In the genomic region with DNA sequence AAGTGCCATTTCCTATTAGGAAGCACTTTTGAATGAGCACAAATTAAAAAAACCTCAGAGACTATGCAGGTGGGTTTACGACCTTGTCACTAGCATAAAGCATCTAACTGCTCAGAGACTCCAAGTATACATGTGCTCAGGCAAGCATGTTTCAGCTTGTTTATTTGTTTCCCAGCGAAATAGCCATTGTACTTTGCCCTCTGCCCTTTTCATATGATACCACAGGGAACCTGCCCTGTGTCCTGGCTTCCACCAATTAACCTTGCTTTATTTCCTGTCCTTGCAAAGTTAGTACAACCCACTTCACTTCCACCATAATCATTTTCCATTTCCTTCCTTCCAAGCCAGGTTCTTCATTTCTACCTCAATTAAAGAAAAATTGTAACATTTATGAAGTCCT, we compare ENCODE assay signal across 1 cellular context.
A peak's percentile ranks its signal among the peaks of the same experiment; 100 is the strongest.
TF ChIP-seq lines count a peak whose summit lies in the region.

No MANE protein-coding gene starts in this region.

TF ChIP-seq in liver, 16 proteins besides CTCF, POLR2A, EP300 and RAD21 (continued from another document):
- TF ChIP-seq, protein P1, sequence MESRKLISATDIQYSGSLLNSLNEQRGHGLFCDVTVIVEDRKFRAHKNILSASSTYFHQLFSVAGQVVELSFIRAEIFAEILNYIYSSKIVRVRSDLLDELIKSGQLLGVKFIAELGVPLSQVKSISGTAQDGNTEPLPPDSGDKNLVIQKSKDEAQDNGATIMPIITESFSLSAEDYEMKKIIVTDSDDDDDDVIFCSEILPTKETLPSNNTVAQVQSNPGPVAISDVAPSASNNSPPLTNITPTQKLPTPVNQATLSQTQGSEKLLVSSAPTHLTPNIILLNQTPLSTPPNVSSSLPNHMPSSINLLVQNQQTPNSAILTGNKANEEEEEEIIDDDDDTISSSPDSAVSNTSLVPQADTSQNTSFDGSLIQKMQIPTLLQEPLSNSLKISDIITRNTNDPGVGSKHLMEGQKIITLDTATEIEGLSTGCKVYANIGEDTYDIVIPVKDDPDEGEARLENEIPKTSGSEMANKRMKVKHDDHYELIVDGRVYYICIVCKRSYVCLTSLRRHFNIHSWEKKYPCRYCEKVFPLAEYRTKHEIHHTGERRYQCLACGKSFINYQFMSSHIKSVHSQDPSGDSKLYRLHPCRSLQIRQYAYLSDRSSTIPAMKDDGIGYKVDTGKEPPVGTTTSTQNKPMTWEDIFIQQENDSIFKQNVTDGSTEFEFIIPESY (IDR thresholded peaks at IDR 0.05), result peak; percentile 58
